12 cellular contexts compared by ENCODE assay signal in the genomic region with DNA sequence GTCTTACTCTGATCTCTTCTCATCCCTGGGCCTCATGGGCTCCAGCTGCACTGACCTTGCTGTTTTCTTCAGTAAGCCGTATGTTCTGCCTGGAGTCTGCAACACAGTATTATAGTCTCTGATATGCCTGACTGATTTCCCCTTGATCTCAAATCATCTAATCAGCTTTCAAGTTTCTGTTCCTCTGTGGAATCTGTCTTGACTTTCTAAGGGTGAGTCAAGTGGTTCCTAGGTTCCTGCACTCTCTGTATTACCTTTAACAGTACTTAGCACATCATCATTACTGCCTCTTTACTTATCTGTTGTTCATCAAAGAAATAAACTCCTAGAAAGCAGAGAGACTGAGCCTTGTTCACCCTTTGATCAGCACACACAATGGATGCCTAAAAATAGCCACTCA.
DNase-seq lines count a peak whose midpoint lies in the region; ATAC-seq and TF ChIP-seq lines count a peak whose summit lies in the region.
"Had no signal": no experiment of that assay in that cellular context is flagged by ENCODE, and none has a peak within 500 bp of the region (broad histone marks: within the 10 kb centered on the region; RNA-seq: fewer than 3 reads in every experiment).

No MANE protein-coding gene starts in this region.

- peak; percentile 100 for ATAC-seq in GM18505 (IDR thresholded peaks at IDR 0.05; ENCODE audit: unreplicated experiment)
- peak; percentile 95 for ATAC-seq in GM19467 (IDR thresholded peaks at IDR 0.05; ENCODE audit: unreplicated experiment)
- ATAC-seq in HG02943 (IDR thresholded peaks at IDR 0.05; ENCODE audit: low read depth, unreplicated experiment) = peak; percentile 95
- ATAC-seq: natural killer cell treated with Interleukin-12 subunit alpha and Interleukin-12 subunit beta and Interleukin-15 and Interleukin-18, amount 100 ng/mL, for 72 hours had no signal

- peak; percentile 53 for DNase-seq in NAMALWA (ENCODE audit: low spot score)
- no peak for DNase-seq in activated T-cell treated with anti-CD3 and anti-CD28 coated beads, Interleukin-2, amount 50 U/mL, for 24 hours
- DNase-seq in DMS79 (lab: John Stamatoyannopoulos, UW) = no peak
- no peak for DNase-seq in ureter (ENCODE audit: low spot score)
- no peak for DNase-seq in activated CD4-positive, alpha-beta T cell treated with anti-CD3 and anti-CD28 coated beads, Interleukin-2, amount 50 U/mL, for 4 hours
- DNase-seq: anterior cingulate cortex, IMR-90, SK-N-SH had no signal

- no peaks in the 10 kb centered on the region for H3K36me3 Mint-ChIP-seq in activated T-cell treated with anti-CD3 and anti-CD28 coated beads, Interleukin-2, amount 50 U/mL, for 24 hours (ENCODE audit: low read depth)
- H3K36me3 Mint-ChIP-seq: natural killer cell treated with Interleukin-12 subunit alpha and Interleukin-12 subunit beta and Interleukin-15 and Interleukin-18, amount 100 ng/mL, for 72 hours had no signal

- H3K4me3 Mint-ChIP-seq in activated T-cell treated with anti-CD3 and anti-CD28 coated beads, Interleukin-2, amount 50 U/mL, for 24 hours = no peak overlapping the region
- H3K4me3 Mint-ChIP-seq: natural killer cell treated with Interleukin-12 subunit alpha and Interleukin-12 subunit beta and Interleukin-15 and Interleukin-18, amount 100 ng/mL, for 72 hours had no signal

- no peaks in the 10 kb centered on the region for H3K4me1 Mint-ChIP-seq in activated T-cell treated with anti-CD3 and anti-CD28 coated beads, Interleukin-2, amount 50 U/mL, for 24 hours (ENCODE audit: low read depth)

- no peaks in the 10 kb centered on the region for H3K27me3 Mint-ChIP-seq in activated T-cell treated with anti-CD3 and anti-CD28 coated beads, Interleukin-2, amount 50 U/mL, for 24 hours
- H3K27me3 Mint-ChIP-seq: natural killer cell treated with Interleukin-12 subunit alpha and Interleukin-12 subunit beta and Interleukin-15 and Interleukin-18, amount 100 ng/mL, for 72 hours had no signal

- no peak for TF ChIP-seq POLR2A in GM18505 (IDR thresholded peaks at IDR 0.05; ENCODE audit: borderline replicate concordance, extremely low read depth, insufficient read depth, insufficient read length)

- H3K27ac Mint-ChIP-seq in activated T-cell treated with anti-CD3 and anti-CD28 coated beads, Interleukin-2, amount 50 U/mL, for 24 hours = no peak overlapping the region
- H3K27ac Mint-ChIP-seq: natural killer cell treated with Interleukin-12 subunit alpha and Interleukin-12 subunit beta and Interleukin-15 and Interleukin-18, amount 100 ng/mL, for 72 hours had no signal

- H3K9me3 Mint-ChIP-seq in activated T-cell treated with anti-CD3 and anti-CD28 coated beads, Interleukin-2, amount 50 U/mL, for 24 hours = no peaks in the 10 kb centered on the region
